1 cellular context compared by ENCODE assay signal in the genomic region with DNA sequence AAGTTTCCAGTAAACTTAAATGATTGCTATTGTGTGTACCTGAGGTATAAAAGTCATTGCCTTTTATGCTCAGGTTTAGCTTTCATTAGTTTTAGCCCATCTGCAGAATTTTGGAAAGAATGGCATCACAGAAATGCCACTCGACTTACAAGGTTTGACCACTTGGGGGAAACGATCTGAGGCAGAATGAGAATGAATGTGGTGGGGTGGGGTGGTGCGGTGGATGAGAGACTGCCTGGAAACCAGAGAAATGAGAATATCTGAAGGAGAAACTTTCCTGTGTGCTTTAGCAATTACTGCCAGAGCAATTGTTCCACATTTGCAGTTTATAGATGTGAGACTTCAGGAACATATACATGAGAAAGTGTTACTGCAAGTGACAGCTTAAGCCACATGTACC.
TF ChIP-seq lines count a peak whose summit lies in the region.

No MANE protein-coding gene starts in this region.

TF ChIP-seq in GM23338, 12 proteins besides CTCF, POLR2A, EP300 and RAD21 (continued from another document):
- TF ChIP-seq, protein P1, sequence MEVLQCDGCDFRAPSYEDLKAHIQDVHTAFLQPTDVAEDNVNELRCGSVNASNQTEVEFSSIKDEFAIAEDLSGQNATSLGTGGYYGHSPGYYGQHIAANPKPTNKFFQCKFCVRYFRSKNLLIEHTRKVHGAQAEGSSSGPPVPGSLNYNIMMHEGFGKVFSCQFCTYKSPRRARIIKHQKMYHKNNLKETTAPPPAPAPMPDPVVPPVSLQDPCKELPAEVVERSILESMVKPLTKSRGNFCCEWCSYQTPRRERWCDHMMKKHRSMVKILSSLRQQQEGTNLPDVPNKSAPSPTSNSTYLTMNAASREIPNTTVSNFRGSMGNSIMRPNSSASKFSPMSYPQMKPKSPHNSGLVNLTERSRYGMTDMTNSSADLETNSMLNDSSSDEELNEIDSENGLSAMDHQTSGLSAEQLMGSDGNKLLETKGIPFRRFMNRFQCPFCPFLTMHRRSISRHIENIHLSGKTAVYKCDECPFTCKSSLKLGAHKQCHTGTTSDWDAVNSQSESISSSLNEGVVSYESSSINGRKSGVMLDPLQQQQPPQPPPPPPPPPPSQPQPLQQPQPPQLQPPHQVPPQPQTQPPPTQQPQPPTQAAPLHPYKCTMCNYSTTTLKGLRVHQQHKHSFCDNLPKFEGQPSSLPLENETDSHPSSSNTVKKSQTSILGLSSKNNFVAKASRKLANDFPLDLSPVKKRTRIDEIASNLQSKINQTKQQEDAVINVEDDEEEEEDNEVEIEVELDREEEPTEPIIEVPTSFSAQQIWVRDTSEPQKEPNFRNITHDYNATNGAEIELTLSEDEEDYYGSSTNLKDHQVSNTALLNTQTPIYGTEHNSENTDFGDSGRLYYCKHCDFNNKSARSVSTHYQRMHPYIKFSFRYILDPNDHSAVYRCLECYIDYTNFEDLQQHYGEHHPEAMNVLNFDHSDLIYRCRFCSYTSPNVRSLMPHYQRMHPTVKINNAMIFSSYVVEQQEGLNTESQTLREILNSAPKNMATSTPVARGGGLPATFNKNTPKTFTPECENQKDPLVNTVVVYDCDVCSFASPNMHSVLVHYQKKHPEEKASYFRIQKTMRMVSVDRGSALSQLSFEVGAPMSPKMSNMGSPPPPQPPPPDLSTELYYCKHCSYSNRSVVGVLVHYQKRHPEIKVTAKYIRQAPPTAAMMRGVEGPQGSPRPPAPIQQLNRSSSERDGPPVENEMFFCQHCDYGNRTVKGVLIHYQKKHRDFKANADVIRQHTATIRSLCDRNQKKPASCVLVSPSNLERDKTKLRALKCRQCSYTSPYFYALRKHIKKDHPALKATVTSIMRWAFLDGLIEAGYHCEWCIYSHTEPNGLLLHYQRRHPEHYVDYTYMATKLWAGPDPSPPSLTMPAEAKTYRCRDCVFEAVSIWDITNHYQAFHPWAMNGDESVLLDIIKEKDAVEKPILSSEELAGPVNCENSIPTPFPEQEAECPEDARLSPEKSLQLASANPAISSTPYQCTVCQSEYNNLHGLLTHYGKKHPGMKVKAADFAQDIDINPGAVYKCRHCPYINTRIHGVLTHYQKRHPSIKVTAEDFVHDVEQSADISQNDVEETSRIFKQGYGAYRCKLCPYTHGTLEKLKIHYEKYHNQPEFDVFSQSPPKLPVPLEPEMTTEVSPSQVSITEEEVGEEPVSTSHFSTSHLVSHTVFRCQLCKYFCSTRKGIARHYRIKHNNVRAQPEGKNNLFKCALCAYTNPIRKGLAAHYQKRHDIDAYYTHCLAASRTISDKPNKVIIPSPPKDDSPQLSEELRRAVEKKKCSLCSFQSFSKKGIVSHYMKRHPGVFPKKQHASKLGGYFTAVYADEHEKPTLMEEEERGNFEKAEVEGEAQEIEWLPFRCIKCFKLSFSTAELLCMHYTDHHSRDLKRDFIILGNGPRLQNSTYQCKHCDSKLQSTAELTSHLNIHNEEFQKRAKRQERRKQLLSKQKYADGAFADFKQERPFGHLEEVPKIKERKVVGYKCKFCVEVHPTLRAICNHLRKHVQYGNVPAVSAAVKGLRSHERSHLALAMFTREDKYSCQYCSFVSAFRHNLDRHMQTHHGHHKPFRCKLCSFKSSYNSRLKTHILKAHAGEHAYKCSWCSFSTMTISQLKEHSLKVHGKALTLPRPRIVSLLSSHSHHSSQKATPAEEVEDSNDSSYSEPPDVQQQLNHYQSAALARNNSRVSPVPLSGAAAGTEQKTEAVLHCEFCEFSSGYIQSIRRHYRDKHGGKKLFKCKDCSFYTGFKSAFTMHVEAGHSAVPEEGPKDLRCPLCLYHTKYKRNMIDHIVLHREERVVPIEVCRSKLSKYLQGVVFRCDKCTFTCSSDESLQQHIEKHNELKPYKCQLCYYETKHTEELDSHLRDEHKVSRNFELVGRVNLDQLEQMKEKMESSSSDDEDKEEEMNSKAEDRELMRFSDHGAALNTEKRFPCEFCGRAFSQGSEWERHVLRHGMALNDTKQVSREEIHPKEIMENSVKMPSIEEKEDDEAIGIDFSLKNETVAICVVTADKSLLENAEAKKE (CRISPR knock-in tag; IDR thresholded peaks at IDR 0.05) = no peak
- TF ChIP-seq ZNF331 (CRISPR knock-in tag; IDR thresholded peaks at IDR 0.05; ENCODE audit: low read depth) (no peak), STAT1 (IDR thresholded peaks at IDR 0.05; ENCODE audit: unreplicated experiment) (no peak), EZH2phosphoT487 (IDR thresholded peaks at IDR 0.05; ENCODE audit: unreplicated experiment) (no peak), ZNF114 (CRISPR knock-in tag; IDR thresholded peaks at IDR 0.05) (no peak), EZH2 (IDR thresholded peaks at IDR 0.05; ENCODE audit: low read depth, unreplicated experiment) (no peak), CREB1 (CRISPR knock-in tag; IDR thresholded peaks at IDR 0.05; ENCODE audit: low read depth) (no peak), ETS1 (IDR thresholded peaks at IDR 0.05) (no peak), JUNB (IDR thresholded peaks at IDR 0.05; ENCODE audit: unreplicated experiment) (no peak), NANOG (IDR thresholded peaks at IDR 0.05; ENCODE audit: borderline replicate concordance) (no peak), POLR2AphosphoS5 (IDR thresholded peaks at IDR 0.05; ENCODE audit: low read depth) (no peak)
